ENCODE assay signal across 14 cellular contexts in the genomic region with DNA sequence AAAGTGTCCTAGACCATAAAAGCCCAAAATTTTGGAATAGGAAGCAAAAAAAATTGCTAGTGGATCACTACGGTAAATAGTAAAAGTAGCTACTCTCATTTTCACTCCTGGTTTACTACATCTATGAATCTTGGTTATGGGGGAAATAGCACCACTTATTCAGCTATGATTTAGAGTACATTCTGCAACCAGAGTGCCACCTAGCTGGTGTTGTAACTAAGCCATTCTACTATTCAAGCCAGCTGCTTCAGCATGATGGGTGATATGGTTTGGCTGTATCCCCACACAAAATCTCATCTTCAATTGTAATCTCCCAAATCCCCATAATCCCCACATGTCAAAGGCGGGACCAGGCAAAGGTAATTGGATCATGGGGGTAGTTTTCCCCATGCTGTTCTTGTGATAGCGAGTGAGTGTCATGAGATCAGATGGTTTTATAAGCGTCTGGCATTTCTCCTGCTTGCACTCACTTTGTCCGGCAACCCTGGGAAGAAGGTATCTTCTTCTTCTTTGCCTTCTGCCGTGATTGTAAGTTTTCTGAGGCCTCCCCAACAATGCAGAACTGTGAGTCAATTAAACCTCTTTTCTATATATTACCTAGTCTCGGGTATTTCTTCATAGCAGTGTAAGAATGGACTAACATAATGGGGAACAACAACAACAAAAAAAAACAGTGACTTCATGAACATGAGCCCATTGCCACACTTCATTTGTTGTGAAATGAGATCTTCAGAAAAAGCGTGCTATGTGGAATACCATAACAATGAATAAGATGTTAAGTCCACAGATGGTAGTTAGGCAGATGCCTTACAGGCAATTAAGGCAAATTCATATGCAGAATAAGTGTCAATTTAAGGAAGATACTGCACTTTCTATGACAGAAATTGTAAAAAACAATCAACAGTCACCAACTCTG.
A peak's percentile ranks its signal among the peaks of the same experiment; 100 is the strongest.
DNase-seq lines count a peak whose midpoint lies in the region; ATAC-seq and TF ChIP-seq lines count a peak whose summit lies in the region.
"Had no signal": no experiment of that assay in that cellular context is flagged by ENCODE, and none has a peak within 500 bp of the region (broad histone marks: within the 10 kb centered on the region; RNA-seq: fewer than 3 reads in every experiment).

No MANE protein-coding gene starts in this region.

- H3K9me3 Mint-ChIP-seq in chondrocyte (ENCODE audit: low read depth), result no peaks in the 10 kb centered on the region
- peaks cover 2 to 5% of the 10 kb centered on the region in 2 donors for H3K9me3 Mint-ChIP-seq in activated T-cell treated with anti-CD3 and anti-CD28 coated beads, Interleukin-2, amount 50 U/mL, for 72 hours
- H3K9me3 Mint-ChIP-seq in activated CD4-positive, alpha-beta memory T cell treated with anti-CD3 and anti-CD28 coated beads, Interleukin-2, amount 10 ng/mL, durations not matched to agents 7 days and 5 days, result no peaks in the 10 kb centered on the region
- H3K9me3 Mint-ChIP-seq: type B pancreatic cell had no signal

- no peak for ATAC-seq in SK-N-SH treated with all-trans-retinoic acid at 6 μM for 48 hours
- ATAC-seq in activated T-cell treated with anti-CD3 and anti-CD28 coated beads, Interleukin-2, amount 50 U/mL, for 72 hours (replicated peaks in 1 of 2), result no peak
- ATAC-seq: natural killer cell treated with Interleukin-12 subunit alpha and Interleukin-12 subunit beta and Interleukin-15 and Interleukin-18, amount 100 ng/mL, for 72 hours; Panc1 had no signal

- DNase-seq in SK-N-SH, result no peak
- DNase-seq in NAMALWA (ENCODE audit: low spot score), result peak; percentile 11
- no peak for DNase-seq in chondrocyte (ENCODE audit: low spot score)
- DNase-seq in renal cortical epithelial cell (ENCODE audit: low read depth), result peak; percentile 33
- DNase-seq in MG63, result no peak
- DNase-seq in activated T-cell treated with anti-CD3 and anti-CD28 coated beads, Interleukin-2, amount 50 U/mL, for 72 hours, result no peak
- no peak for DNase-seq in activated CD4-positive, alpha-beta memory T cell treated with anti-CD3 and anti-CD28 coated beads, Interleukin-2, amount 10 ng/mL, durations not matched to agents 7 days and 5 days
- DNase-seq: activated T-cell treated with anti-CD3 and anti-CD28 coated beads, Interleukin-2, amount 50 U/mL, for 1 hour; NCI-H1694; T-helper 9 cell had no signal

- no peak overlapping the region for H2AFZ ChIP-seq in SK-N-SH (ENCODE audit: low read depth)

- TF ChIP-seq CTCF in SK-N-SH (IDR thresholded peaks at IDR 0.05), result no peak
- peak; percentile 54 for TF ChIP-seq CTCF in chondrocyte (IDR thresholded peaks at IDR 0.05)

- H3K4me1 Mint-ChIP-seq in chondrocyte (ENCODE audit: low read depth), result no peaks in the 10 kb centered on the region
- H3K4me1 Mint-ChIP-seq in activated T-cell treated with anti-CD3 and anti-CD28 coated beads, Interleukin-2, amount 50 U/mL, for 72 hours (ENCODE audit: low read depth), result no peaks in the 10 kb centered on the region
- H3K4me1 Mint-ChIP-seq in activated CD4-positive, alpha-beta memory T cell treated with anti-CD3 and anti-CD28 coated beads, Interleukin-2, amount 10 ng/mL, durations not matched to agents 7 days and 5 days, result no peaks in the 10 kb centered on the region

- H3K27me3 ChIP-seq in SK-N-SH (ENCODE audit: insufficient read depth), result no peaks in the 10 kb centered on the region
- H3K27me3 ChIP-seq in MG63, result no peaks in the 10 kb centered on the region

- WGBS in SK-N-SH (ENCODE audit: low lambda C conversion rate), result 13% methylated on average over 8 of the region's 8 CpGs

- H3K4me2 ChIP-seq in SK-N-SH, result no peak overlapping the region

- no peaks in the 10 kb centered on the region for H4K20me1 ChIP-seq in SK-N-SH (ENCODE audit: insufficient read depth)

- H3F3A ChIP-seq in SK-N-SH (replicated peaks; ENCODE audit: insufficient read depth), result no peaks in the 10 kb centered on the region

- no peak overlapping the region for H3K27ac Mint-ChIP-seq in chondrocyte (ENCODE audit: unreplicated experiment)
- no peak overlapping the region for H3K27ac Mint-ChIP-seq in activated T-cell treated with anti-CD3 and anti-CD28 coated beads, Interleukin-2, amount 50 U/mL, for 72 hours
- H3K27ac Mint-ChIP-seq in activated CD4-positive, alpha-beta memory T cell treated with anti-CD3 and anti-CD28 coated beads, Interleukin-2, amount 10 ng/mL, durations not matched to agents 7 days and 5 days, result no peak overlapping the region
- H3K27ac Mint-ChIP-seq: natural killer cell treated with Interleukin-12 subunit alpha and Interleukin-12 subunit beta and Interleukin-15 and Interleukin-18, amount 100 ng/mL, for 72 hours; type B pancreatic cell had no signal

- H3K4me1 ChIP-seq in SK-N-SH (ENCODE audit: control insufficient read depth in 1 of 2, insufficient read depth in 2 of 2, low read depth in 1 of 2, low read length in 1 of 2), result no peaks in the 10 kb centered on the region

- H3K4me3 ChIP-seq in SK-N-SH (ENCODE audit: low read depth in 2 of 2, low read length in 1 of 2) (no peak overlapping the region), MG63 (no peak overlapping the region)

- no peaks in the 10 kb centered on the region for H3K79me2 ChIP-seq in SK-N-SH (ENCODE audit: insufficient read depth)

- no peak for TF ChIP-seq EP300 in SK-N-SH (IDR thresholded peaks at IDR 0.05; ENCODE audit: borderline replicate concordance in 1 of 2, low read depth in 1 of 2, low read length in 1 of 2)

- H3K27me3 Mint-ChIP-seq in chondrocyte (ENCODE audit: low read depth), result no peaks in the 10 kb centered on the region
- H3K27me3 Mint-ChIP-seq in activated T-cell treated with anti-CD3 and anti-CD28 coated beads, Interleukin-2, amount 50 U/mL, for 72 hours (ENCODE audit: low read depth), result no peaks in the 10 kb centered on the region
- no peaks in the 10 kb centered on the region for H3K27me3 Mint-ChIP-seq in activated CD4-positive, alpha-beta memory T cell treated with anti-CD3 and anti-CD28 coated beads, Interleukin-2, amount 10 ng/mL, durations not matched to agents 7 days and 5 days
- H3K27me3 Mint-ChIP-seq: natural killer cell treated with Interleukin-12 subunit alpha and Interleukin-12 subunit beta and Interleukin-15 and Interleukin-18, amount 100 ng/mL, for 72 hours; type B pancreatic cell had no signal

- H3K36me3 Mint-ChIP-seq in chondrocyte (ENCODE audit: low read depth), result no peaks in the 10 kb centered on the region
- no peaks in the 10 kb centered on the region for H3K36me3 Mint-ChIP-seq in activated T-cell treated with anti-CD3 and anti-CD28 coated beads, Interleukin-2, amount 50 U/mL, for 72 hours (ENCODE audit: insufficient read depth in 2 of 2)
- no peaks in the 10 kb centered on the region for H3K36me3 Mint-ChIP-seq in activated CD4-positive, alpha-beta memory T cell treated with anti-CD3 and anti-CD28 coated beads, Interleukin-2, amount 10 ng/mL, durations not matched to agents 7 days and 5 days (ENCODE audit: low read depth)
- H3K36me3 Mint-ChIP-seq: natural killer cell treated with Interleukin-12 subunit alpha and Interleukin-12 subunit beta and Interleukin-15 and Interleukin-18, amount 100 ng/mL, for 72 hours; type B pancreatic cell had no signal

- POLR2A ChIA-PET in SK-N-SH (lab: Yijun Ruan, JAX), result no interaction called here
- POLR2A ChIA-PET in activated CD4-positive, alpha-beta memory T cell treated with anti-CD3 and anti-CD28 coated beads, Interleukin-2, amount 10 ng/mL, durations not matched to agents 7 days and 5 days (lab: Charles Lee), result no interaction called here

- H3K36me3 ChIP-seq in SK-N-SH (replicated peaks in 1 of 2; ENCODE audit: control insufficient read depth in 1 of 2, insufficient read depth in 2 of 2, low read length in 1 of 2) (no peaks in the 10 kb centered on the region), MG63 (no peaks in the 10 kb centered on the region)

- H3K9me2 ChIP-seq in SK-N-SH, result no peaks in the 10 kb centered on the region

- no peak overlapping the region for H3K9ac ChIP-seq in SK-N-SH

- H3K27ac ChIP-seq in SK-N-SH (ENCODE audit: low read depth in 2 of 2, low read length in 1 of 2), result no peak overlapping the region

- CTCF ChIA-PET in SK-N-SH (lab: Yijun Ruan, JAX), result interaction anchor here (1.5 kb wide), 1 partner anchor 601 kb away, joined by 4 read pairs; no protein-coding TSS in a partner anchor
- CTCF ChIA-PET in activated CD4-positive, alpha-beta memory T cell treated with anti-CD3 and anti-CD28 coated beads, Interleukin-2, amount 10 ng/mL, durations not matched to agents 7 days and 5 days (lab: Charles Lee), result no interaction called here

- no peak overlapping the region for H3K4me3 Mint-ChIP-seq in chondrocyte (ENCODE audit: unreplicated experiment)
- no peak overlapping the region for H3K4me3 Mint-ChIP-seq in activated T-cell treated with anti-CD3 and anti-CD28 coated beads, Interleukin-2, amount 50 U/mL, for 72 hours
- no peak overlapping the region for H3K4me3 Mint-ChIP-seq in activated CD4-positive, alpha-beta memory T cell treated with anti-CD3 and anti-CD28 coated beads, Interleukin-2, amount 10 ng/mL, durations not matched to agents 7 days and 5 days
- H3K4me3 Mint-ChIP-seq: natural killer cell treated with Interleukin-12 subunit alpha and Interleukin-12 subunit beta and Interleukin-15 and Interleukin-18, amount 100 ng/mL, for 72 hours; type B pancreatic cell had no signal

- TF ChIP-seq RAD21 in SK-N-SH (IDR thresholded peaks at IDR 0.05; ENCODE audit: low read length), result peak; percentile 38

- H3K9me3 ChIP-seq in SK-N-SH (no peaks in the 10 kb centered on the region), MG63 (no peaks in the 10 kb centered on the region)

TF ChIP-seq in SK-N-SH, 30 proteins besides CTCF, POLR2A, EP300 and RAD21:
- TF ChIP-seq RXRA (IDR thresholded peaks at IDR 0.05; ENCODE audit: borderline replicate concordance, low read depth), result no peak
- TF ChIP-seq, protein P1, sequence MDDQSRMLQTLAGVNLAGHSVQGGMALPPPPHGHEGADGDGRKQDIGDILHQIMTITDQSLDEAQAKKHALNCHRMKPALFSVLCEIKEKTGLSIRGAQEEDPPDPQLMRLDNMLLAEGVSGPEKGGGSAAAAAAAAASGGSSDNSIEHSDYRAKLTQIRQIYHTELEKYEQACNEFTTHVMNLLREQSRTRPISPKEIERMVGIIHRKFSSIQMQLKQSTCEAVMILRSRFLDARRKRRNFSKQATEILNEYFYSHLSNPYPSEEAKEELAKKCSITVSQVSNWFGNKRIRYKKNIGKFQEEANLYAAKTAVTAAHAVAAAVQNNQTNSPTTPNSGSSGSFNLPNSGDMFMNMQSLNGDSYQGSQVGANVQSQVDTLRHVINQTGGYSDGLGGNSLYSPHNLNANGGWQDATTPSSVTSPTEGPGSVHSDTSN (IDR thresholded peaks at IDR 0.05), result no peak

TF ChIP-seq in SK-N-SH treated with all-trans-retinoic acid at 6 μM for 48 hours, 23 proteins besides CTCF, POLR2A, EP300 and RAD21 (continues in another document):
- TF ChIP-seq ZC3H10 (CRISPR knock-in tag; IDR thresholded peaks at IDR 0.05) (no peak), ZFP30 (CRISPR knock-in tag; IDR thresholded peaks at IDR 0.05) (no peak)

Comparison
In these comparisons a context has a peak if more than half of its experiments do, and no peak if none do; other contexts are left out.
1. DNase-seq: peak in NAMALWA (single experiment) and renal cortical epithelial cell (single experiment); none in SK-N-SH (single experiment), chondrocyte (single experiment), MG63 (single experiment), activated T-cell treated with anti-CD3 and anti-CD28 coated beads, Interleukin-2, amount 50 U/mL, for 72 hours (0 of 2) and activated CD4-positive, alpha-beta memory T cell treated with anti-CD3 and anti-CD28 coated beads, Interleukin-2, amount 10 ng/mL, durations not matched to agents 7 days and 5 days (single experiment).